Comparison of ENCODE assay signal across 8 cellular contexts in the genomic region with DNA sequence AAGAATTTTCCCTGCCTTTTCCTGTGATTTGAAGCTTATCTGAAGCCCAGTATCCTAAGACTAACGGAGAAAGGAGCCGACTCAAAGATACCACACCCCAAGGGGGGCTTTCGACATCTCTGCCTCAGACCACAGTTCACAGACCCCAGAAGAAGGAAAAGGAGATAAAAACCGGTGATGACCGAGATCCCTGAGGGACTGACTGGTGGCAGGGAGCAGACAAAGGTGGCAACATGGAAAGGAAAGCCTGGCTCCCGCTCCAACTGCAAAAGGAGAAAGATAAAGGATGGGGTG. TPM values are rescaled to one million over a fixed set of nuclear protein-coding genes. Genes with fewer than 3 reads are reported as not detected.
DNase-seq lines count a peak whose midpoint lies in the region; ATAC-seq and TF ChIP-seq lines count a peak whose summit lies in the region.

No MANE protein-coding gene starts in this region.

- peak overlapping the region; percentile 98 for H3K4me3 Mint-ChIP-seq in central memory CD8-positive, alpha-beta T cell

- H3K4me1 Mint-ChIP-seq in central memory CD8-positive, alpha-beta T cell, result peaks cover 32% of the 10 kb centered on the region

- H3K36me3 ChIP-seq in HUES6 (ENCODE audit: control insufficient read depth, insufficient read depth, low read length), result peaks cover 4% of the 10 kb centered on the region

- TF ChIP-seq CTCF in AG04450 (IDR thresholded peaks at IDR 0.05; ENCODE audit: low read depth, low read length), result no peak

- H3K9me3 Mint-ChIP-seq in central memory CD8-positive, alpha-beta T cell, result no peaks in the 10 kb centered on the region

- H3K27ac ChIP-seq in AG04450 (ENCODE audit: low read depth, low read length), result peak overlapping the region; percentile 77
- H3K27ac ChIP-seq in HUES6 (ENCODE audit: low read depth, low read length), result peak overlapping the region; percentile 59; the same call in 1 of the 2 replicates

- H3K36me3 Mint-ChIP-seq in central memory CD8-positive, alpha-beta T cell (ENCODE audit: insufficient read depth), result peaks cover 29% of the 10 kb centered on the region

- POLR2A ChIA-PET in AG04450 (lab: Yijun Ruan, JAX), result interaction anchor here (1.5 to 1.6 kb wide), 2 partner anchors 48 to 61 kb away, joined by 6 to 9 read pairs; no protein-coding TSS in a partner anchor

- peak overlapping the region; percentile 90 for H3K9ac ChIP-seq in HUES6 (ENCODE audit: low read length)

- H3K4me1 ChIP-seq in HUES6 (ENCODE audit: control insufficient read depth, insufficient read depth, low read length) (peaks cover 12% of the 10 kb centered on the region), mononuclear cell (ENCODE audit: insufficient read depth, low read length) (peaks cover 50% of the 10 kb centered on the region)

- peak overlapping the region; percentile 98 for H3K27ac Mint-ChIP-seq in central memory CD8-positive, alpha-beta T cell (ENCODE audit: low read depth)

- ATAC-seq in central memory CD8-positive, alpha-beta T cell (replicated peaks; ENCODE audit: extremely low read depth, poor library complexity, severe bottlenecking), result no peak

- H3K4me3 ChIP-seq in AG04450 (ENCODE audit: low read depth, low read length) (peak overlapping the region; percentile 96), HUES6 (ENCODE audit: low read depth, low read length) (peak overlapping the region; percentile 89), mononuclear cell (ENCODE audit: low read length) (peak overlapping the region; percentile 100)

- no peaks in the 10 kb centered on the region for H3K27me3 Mint-ChIP-seq in central memory CD8-positive, alpha-beta T cell

- DNase-seq in AG04450 (ENCODE audit: low read depth, low spot score) (no peak), epidermal melanocyte (ENCODE audit: insufficient read length, low spot score) (no peak), NCI-H128 (lab: John Stamatoyannopoulos, UW; ENCODE audit: unreplicated experiment) (no peak), occipital lobe (lab: John Stamatoyannopoulos, UW) (no peak), SK-N-DZ (ENCODE audit: low spot score) (no peak)
- DNase-seq in central memory CD8-positive, alpha-beta T cell (ENCODE audit: low spot score in 2 of 2), result no peak

- CTCF ChIA-PET in AG04450 (lab: Charles Lee), result no interaction called here

- H3K9me3 ChIP-seq in AG04450 (ENCODE audit: control insufficient read depth, insufficient read depth, low read length), result no peaks in the 10 kb centered on the region; the same call in 1 of the 2 replicates
- no peaks in the 10 kb centered on the region for H3K9me3 ChIP-seq in HUES6 (ENCODE audit: control insufficient read depth, insufficient read depth, low read depth, low read length)
- no peaks in the 10 kb centered on the region for H3K9me3 ChIP-seq in mononuclear cell (ENCODE audit: low read depth, low read length)

- H3K27me3 ChIP-seq in AG04450 (ENCODE audit: control insufficient read depth, insufficient read depth, low read length), result peaks cover 3% of the 10 kb centered on the region
- no peaks in the 10 kb centered on the region for H3K27me3 ChIP-seq in HUES6 (ENCODE audit: control insufficient read depth, insufficient read depth, low read length)
- no peaks in the 10 kb centered on the region for H3K27me3 ChIP-seq in mononuclear cell (ENCODE audit: insufficient read depth, low read length)

RNA-seq across cellular contexts. Expression of gene STK38, which starts 0.7 kb away (rescaled TPM):
- polyA plus RNA-seq in AG04450 (2011; rRNA removed), result 27.1 and 34.9 TPM in 2 replicates
- polyA minus RNA-seq in AG04450 (2011; rRNA and poly(A)+ RNA removed), result 14.7 and 17.3 TPM in 2 replicates
- 35.3 TPM for total RNA-seq in mononuclear cell
- 11.9 TPM for total RNA-seq in occipital lobe
- polyA plus RNA-seq in SK-N-DZ (2014; cell fraction: cytosol; rRNA removed), result 16.2 and 18.8 TPM in 2 replicates
- 19.8 and 25.7 TPM in 2 replicates for polyA plus RNA-seq in SK-N-DZ (2014; cell fraction: nucleus; rRNA removed)

RNA-seq across cellular contexts. Expression of gene SRSF3, which starts 47.6 kb away (rescaled TPM):
- 317 and 423 TPM in 2 replicates for polyA plus RNA-seq in AG04450 (2011; rRNA removed)
- polyA minus RNA-seq in AG04450 (2011; rRNA and poly(A)+ RNA removed), result 181 and 213 TPM in 2 replicates
- total RNA-seq in mononuclear cell (438 TPM), occipital lobe (202 TPM)
- polyA plus RNA-seq in SK-N-DZ (2014; cell fraction: cytosol; rRNA removed), result 189 and 228 TPM in 2 replicates
- polyA plus RNA-seq in SK-N-DZ (2014; cell fraction: nucleus; rRNA removed), result 227 and 252 TPM in 2 replicates
